In genomic region chr3:10041034-10041433, GRCh38 we compare ENCODE assay signal across 1 cellular context.
TF ChIP-seq lines count a peak whose summit lies in the region.

No MANE protein-coding gene starts in this region.

TF ChIP-seq in K562, 482 proteins besides CTCF, POLR2A, EP300 and RAD21:
- TF ChIP-seq GATA2 (CRISPR knock-in tag; IDR thresholded peaks at IDR 0.05): no peak
- no peak for TF ChIP-seq ZNF668 (CRISPR knock-in tag; IDR thresholded peaks at IDR 0.05)
- TF ChIP-seq BRCA1 (IDR thresholded peaks at IDR 0.05): no peak
- TF ChIP-seq BRCA1 (CRISPR knock-in tag; IDR thresholded peaks at IDR 0.05): no peak
- TF ChIP-seq PBX2 (CRISPR knock-in tag; IDR thresholded peaks at IDR 0.05; ENCODE audit: low read depth): no peak
- peak; percentile 80 for TF ChIP-seq PBX2 (tag; conservative IDR thresholded peaks at IDR 0.05; ENCODE audit: low read depth)
- peak; percentile 90 for TF ChIP-seq PKNOX1 (IDR thresholded peaks at IDR 0.05)
- TF ChIP-seq MEIS2 (IDR thresholded peaks at IDR 0.05; ENCODE audit: partially characterized antibody): peak; percentile 77
- no peak for TF ChIP-seq PHF8 (IDR thresholded peaks at IDR 0.05; ENCODE audit: borderline replicate concordance, low read length)
- peak; percentile 46; the same call in 1 of the 2 replicates for TF ChIP-seq ZNF384 (IDR thresholded peaks at IDR 0.05; ENCODE audit: low read depth, low read length)
TF ChIP-seq in K562: peak in this region for 4.
